Comparison of ENCODE assay signal across 19 cellular contexts in genomic region chr3:124374583-124374982, GRCh38.
A peak's percentile ranks its signal among the peaks of the same experiment; 100 is the strongest.
DNase-seq lines count a peak whose midpoint lies in the region; ATAC-seq, FAIRE-seq and TF ChIP-seq lines count a peak whose summit lies in the region.
"Had no signal": no experiment of that assay in that cellular context is flagged by ENCODE, and none has a peak within 500 bp of the region (broad histone marks: within the 10 kb centered on the region; RNA-seq: fewer than 3 reads in every experiment).

No MANE protein-coding gene starts in this region.

- H3K36me3 Mint-ChIP-seq in endothelial cell (ENCODE audit: low read depth, unreplicated experiment), result peaks cover 10% of the 10 kb centered on the region
- H3K36me3 Mint-ChIP-seq: CD14-positive monocyte; CD4-positive, alpha-beta memory T cell had no signal

- intact Hi-C loops in vagina (cut with DNase I) (no loop called here), HepG2 (cut with micrococcal nuclease; ENCODE audit: unreplicated experiment) (no loop called here)

- no peaks in the 10 kb centered on the region for H3K9me3 Mint-ChIP-seq in endothelial cell (ENCODE audit: unreplicated experiment)

- TF ChIP-seq POLR2A in vagina (IDR thresholded peaks at IDR 0.05) (no peak), HepG2 (IDR thresholded peaks at IDR 0.05; ENCODE audit: insufficient read depth in 1 of 2, low read depth in 2 of 2, low read length in 2 of 2) (no peak)

- 2% methylated on average over 3 of the region's 3 CpGs for WGBS in HepG2 (ENCODE audit: low lambda C conversion rate)

- peaks cover 6% of the 10 kb centered on the region for H3K27me3 Mint-ChIP-seq in endothelial cell (ENCODE audit: unreplicated experiment)

- H3K4me1 ChIP-seq in OCI-LY3 (ENCODE audit: low read length), result peaks cover 16% of the 10 kb centered on the region
- no peaks in the 10 kb centered on the region for H3K4me1 ChIP-seq in vagina
- H3K4me1 ChIP-seq in HepG2 (ENCODE audit: insufficient read depth, low read length), result no peaks in the 10 kb centered on the region
- H3K4me1 ChIP-seq: A549, BLaER1 had no signal

- no peak for TF ChIP-seq RAD21 in HepG2 (CRISPR knock-in tag; IDR thresholded peaks at IDR 0.05)

- H3K4me3 Mint-ChIP-seq in endothelial cell (ENCODE audit: unreplicated experiment), result peak overlapping the region; percentile 16
- H3K4me3 Mint-ChIP-seq: CD14-positive monocyte; CD4-positive, alpha-beta memory T cell; H9 had no signal

- POLR2A ChIA-PET in HepG2 (lab: Yijun Ruan, JAX), result no interaction called here

- no peak for TF ChIP-seq CTCF in OCI-LY3 (IDR thresholded peaks at IDR 0.05; ENCODE audit: low read depth, low read length)
- TF ChIP-seq CTCF in endothelial cell (IDR thresholded peaks at IDR 0.05; ENCODE audit: unreplicated experiment), result no peak
- no peak for TF ChIP-seq CTCF in vagina (IDR thresholded peaks at IDR 0.05)
- TF ChIP-seq CTCF in HepG2 (CRISPR knock-in tag; IDR thresholded peaks at IDR 0.05), result no peak

- H3K27ac ChIP-seq in OCI-LY3 (ENCODE audit: low read length) (peak overlapping the region; percentile 67; the same call in 1 of the 2 replicates), vagina (no peak overlapping the region), HepG2 (ENCODE audit: extremely low read length, insufficient read depth, low read length) (no peak overlapping the region)
- H3K27ac ChIP-seq: 22Rv1, A549, BLaER1 had no signal

- H2AFZ ChIP-seq in OCI-LY3 (ENCODE audit: low read depth, low read length) (no peak overlapping the region), HepG2 (ENCODE audit: low read length) (no peak overlapping the region)

- H3K27ac Mint-ChIP-seq in endothelial cell (ENCODE audit: unreplicated experiment), result peak overlapping the region; percentile 48
- H3K27ac Mint-ChIP-seq: CD14-positive monocyte; CD4-positive, alpha-beta memory T cell had no signal

- DNase-seq in Ammon's horn (ENCODE audit: low spot score), result peak; percentile 72
- DNase-seq in endothelial cell (ENCODE audit: low spot score), result no peak
- DNase-seq in superior temporal gyrus (ENCODE audit: extremely low spot score), result peak; percentile 64
- no peak for DNase-seq in vagina (ENCODE audit: extremely low spot score in 2 of 2)
- DNase-seq in HepG2 (ENCODE audit: low spot score), result no peak
- DNase-seq: AML-193; CD4-positive, alpha-beta memory T cell; DND-41; EL; H9 had no signal

- CTCF ChIA-PET in HepG2 (lab: Yijun Ruan, JAX; ENCODE audit: low intra/inter-chr PET ratio, low total read pairs), result no interaction called here

- no peak for ATAC-seq in GM18873 (IDR thresholded peaks at IDR 0.05; ENCODE audit: low FRiP score, unreplicated experiment)
- ATAC-seq in HepG2, result no peak
- ATAC-seq: A549 had no signal

- H3K4me2 ChIP-seq in OCI-LY3 (ENCODE audit: low read length) (no peak overlapping the region), HepG2 (ENCODE audit: low read depth, low read length) (no peak overlapping the region)
- H3K4me2 ChIP-seq: A549, BLaER1 had no signal

- peaks cover 8% of the 10 kb centered on the region for H3K36me3 ChIP-seq in OCI-LY3 (replicated peaks; ENCODE audit: low read depth, low read length)
- H3K36me3 ChIP-seq in vagina, result no peaks in the 10 kb centered on the region
- H3K36me3 ChIP-seq in HepG2 (replicated peaks in 1 of 2; ENCODE audit: control insufficient read depth in 1 of 2, insufficient read depth in 2 of 2, low read length in 2 of 2), result no peaks in the 10 kb centered on the region
- H3K36me3 ChIP-seq: BLaER1 had no signal

- H3K4me3 ChIP-seq in OCI-LY3 (ENCODE audit: low read length) (no peak overlapping the region), vagina (no peak overlapping the region), HepG2 (replicated peaks in 1 of 3; ENCODE audit: insufficient read depth in 1 of 3, low read depth in 2 of 3, low read length in 3 of 3) (no peak overlapping the region)
- H3K4me3 ChIP-seq: A549, BLaER1 had no signal

- in situ Hi-C loops in HepG2 (cut with HindIII; ENCODE audit: extremely low pct_ligation_motif_present, low pct_unique_long_range_greater_than_20kb), result loop anchor here (25.0 kb wide), 1 partner anchor 313 kb away; no protein-coding TSS in a partner anchor

- H4K20me1 ChIP-seq in OCI-LY3 (ENCODE audit: insufficient read depth, low read length) (no peaks in the 10 kb centered on the region), HepG2 (ENCODE audit: insufficient read depth, low read length) (no peaks in the 10 kb centered on the region)
- H4K20me1 ChIP-seq: BLaER1 had no signal

- TF ChIP-seq EP300 in HepG2 (IDR thresholded peaks at IDR 0.05; ENCODE audit: low read depth in 2 of 2, low read length in 2 of 2), result no peak
- TF ChIP-seq EP300 in HepG2 (CRISPR knock-in tag; IDR thresholded peaks at IDR 0.05; ENCODE audit: borderline replicate concordance), result no peak

- H3K9me3 ChIP-seq in OCI-LY3 (ENCODE audit: insufficient read depth, low read length) (no peaks in the 10 kb centered on the region), vagina (no peaks in the 10 kb centered on the region), HepG2 (ENCODE audit: low read length) (no peaks in the 10 kb centered on the region)

- no peak overlapping the region for H3K9ac ChIP-seq in OCI-LY3 (ENCODE audit: low read length)
- H3K9ac ChIP-seq in HepG2 (ENCODE audit: insufficient read depth, low read depth, low read length), result no peak overlapping the region
- H3K9ac ChIP-seq: BLaER1 had no signal

- H3K27me3 ChIP-seq in OCI-LY3 (ENCODE audit: low read depth, low read length) (no peaks in the 10 kb centered on the region), vagina (no peaks in the 10 kb centered on the region), HepG2 (ENCODE audit: control insufficient read depth in 1 of 2, insufficient read depth in 2 of 2, low read length in 2 of 2) (no peaks in the 10 kb centered on the region)
- H3K27me3 ChIP-seq: BLaER1 had no signal

- H3K79me2 ChIP-seq in OCI-LY3 (ENCODE audit: low read length), result no peaks in the 10 kb centered on the region
- H3K79me2 ChIP-seq in HepG2 (ENCODE audit: insufficient read depth, low read length), result no peaks in the 10 kb centered on the region

- H3K4me1 Mint-ChIP-seq in endothelial cell (ENCODE audit: unreplicated experiment), result peaks cover 15% of the 10 kb centered on the region
- H3K4me1 Mint-ChIP-seq: CD14-positive monocyte; CD4-positive, alpha-beta memory T cell had no signal

- FAIRE-seq in HepG2 (lab: Jason Lieb, UNC), result no peak
- FAIRE-seq: A549, GM12892, GM18507, H1 had no signal

- BruUV-seq in HepG2 (replicated peaks; lab: Mats Ljungman, UMichigan), result no TSS peak

TF ChIP-seq in HepG2, 621 proteins besides CTCF, POLR2A, EP300 and RAD21 (continues in another document):
- no peak for TF ChIP-seq TAF15 (IDR thresholded peaks at IDR 0.05; ENCODE audit: low read depth, low read length, poor library complexity, severe bottlenecking)
- TF ChIP-seq ZNF788 (CRISPR knock-in tag; IDR thresholded peaks at IDR 0.05; ENCODE audit: borderline replicate concordance), result no peak
- no peak for TF ChIP-seq ZNF160 (CRISPR knock-in tag; IDR thresholded peaks at IDR 0.05)
- no peak for TF ChIP-seq SP2 (CRISPR knock-in tag; IDR thresholded peaks at IDR 0.05)
- TF ChIP-seq ZNF546 (CRISPR knock-in tag; conservative IDR thresholded peaks at IDR 0.05), result no peak
- no peak for TF ChIP-seq DBP (CRISPR knock-in tag; IDR thresholded peaks at IDR 0.05; ENCODE audit: not compliant biosample characterization)
- no peak for TF ChIP-seq TEAD3 (CRISPR knock-in tag; optimal IDR thresholded peaks at IDR 0.05; ENCODE audit: borderline replicate concordance)
- no peak for TF ChIP-seq ZNF800 (CRISPR knock-in tag; IDR thresholded peaks at IDR 0.05)
- no peak for TF ChIP-seq ELF3 (CRISPR knock-in tag; IDR thresholded peaks at IDR 0.05)
- no peak for TF ChIP-seq GMEB1 (CRISPR knock-in tag; IDR thresholded peaks at IDR 0.05; ENCODE audit: borderline replicate concordance)
- no peak for TF ChIP-seq ZNF773 (CRISPR knock-in tag; IDR thresholded peaks at IDR 0.05; ENCODE audit: borderline replicate concordance)

Comparison
In these comparisons a context has a peak if more than half of its experiments do, and no peak if none do; other contexts are left out.
1. DNase-seq: peak in Ammon's horn (single experiment) and superior temporal gyrus (single experiment); none in endothelial cell (single experiment), vagina (0 of 2) and HepG2 (single experiment).